1 cellular context compared by ENCODE assay signal in genomic region chr20:37542281-37542680, GRCh38.
TF ChIP-seq lines count a peak whose summit lies in the region.

No MANE protein-coding gene starts in this region.

TF ChIP-seq in K562, 482 proteins besides CTCF, POLR2A, EP300 and RAD21 (continued from another document and continues in another):
- TF ChIP-seq, protein P1, sequence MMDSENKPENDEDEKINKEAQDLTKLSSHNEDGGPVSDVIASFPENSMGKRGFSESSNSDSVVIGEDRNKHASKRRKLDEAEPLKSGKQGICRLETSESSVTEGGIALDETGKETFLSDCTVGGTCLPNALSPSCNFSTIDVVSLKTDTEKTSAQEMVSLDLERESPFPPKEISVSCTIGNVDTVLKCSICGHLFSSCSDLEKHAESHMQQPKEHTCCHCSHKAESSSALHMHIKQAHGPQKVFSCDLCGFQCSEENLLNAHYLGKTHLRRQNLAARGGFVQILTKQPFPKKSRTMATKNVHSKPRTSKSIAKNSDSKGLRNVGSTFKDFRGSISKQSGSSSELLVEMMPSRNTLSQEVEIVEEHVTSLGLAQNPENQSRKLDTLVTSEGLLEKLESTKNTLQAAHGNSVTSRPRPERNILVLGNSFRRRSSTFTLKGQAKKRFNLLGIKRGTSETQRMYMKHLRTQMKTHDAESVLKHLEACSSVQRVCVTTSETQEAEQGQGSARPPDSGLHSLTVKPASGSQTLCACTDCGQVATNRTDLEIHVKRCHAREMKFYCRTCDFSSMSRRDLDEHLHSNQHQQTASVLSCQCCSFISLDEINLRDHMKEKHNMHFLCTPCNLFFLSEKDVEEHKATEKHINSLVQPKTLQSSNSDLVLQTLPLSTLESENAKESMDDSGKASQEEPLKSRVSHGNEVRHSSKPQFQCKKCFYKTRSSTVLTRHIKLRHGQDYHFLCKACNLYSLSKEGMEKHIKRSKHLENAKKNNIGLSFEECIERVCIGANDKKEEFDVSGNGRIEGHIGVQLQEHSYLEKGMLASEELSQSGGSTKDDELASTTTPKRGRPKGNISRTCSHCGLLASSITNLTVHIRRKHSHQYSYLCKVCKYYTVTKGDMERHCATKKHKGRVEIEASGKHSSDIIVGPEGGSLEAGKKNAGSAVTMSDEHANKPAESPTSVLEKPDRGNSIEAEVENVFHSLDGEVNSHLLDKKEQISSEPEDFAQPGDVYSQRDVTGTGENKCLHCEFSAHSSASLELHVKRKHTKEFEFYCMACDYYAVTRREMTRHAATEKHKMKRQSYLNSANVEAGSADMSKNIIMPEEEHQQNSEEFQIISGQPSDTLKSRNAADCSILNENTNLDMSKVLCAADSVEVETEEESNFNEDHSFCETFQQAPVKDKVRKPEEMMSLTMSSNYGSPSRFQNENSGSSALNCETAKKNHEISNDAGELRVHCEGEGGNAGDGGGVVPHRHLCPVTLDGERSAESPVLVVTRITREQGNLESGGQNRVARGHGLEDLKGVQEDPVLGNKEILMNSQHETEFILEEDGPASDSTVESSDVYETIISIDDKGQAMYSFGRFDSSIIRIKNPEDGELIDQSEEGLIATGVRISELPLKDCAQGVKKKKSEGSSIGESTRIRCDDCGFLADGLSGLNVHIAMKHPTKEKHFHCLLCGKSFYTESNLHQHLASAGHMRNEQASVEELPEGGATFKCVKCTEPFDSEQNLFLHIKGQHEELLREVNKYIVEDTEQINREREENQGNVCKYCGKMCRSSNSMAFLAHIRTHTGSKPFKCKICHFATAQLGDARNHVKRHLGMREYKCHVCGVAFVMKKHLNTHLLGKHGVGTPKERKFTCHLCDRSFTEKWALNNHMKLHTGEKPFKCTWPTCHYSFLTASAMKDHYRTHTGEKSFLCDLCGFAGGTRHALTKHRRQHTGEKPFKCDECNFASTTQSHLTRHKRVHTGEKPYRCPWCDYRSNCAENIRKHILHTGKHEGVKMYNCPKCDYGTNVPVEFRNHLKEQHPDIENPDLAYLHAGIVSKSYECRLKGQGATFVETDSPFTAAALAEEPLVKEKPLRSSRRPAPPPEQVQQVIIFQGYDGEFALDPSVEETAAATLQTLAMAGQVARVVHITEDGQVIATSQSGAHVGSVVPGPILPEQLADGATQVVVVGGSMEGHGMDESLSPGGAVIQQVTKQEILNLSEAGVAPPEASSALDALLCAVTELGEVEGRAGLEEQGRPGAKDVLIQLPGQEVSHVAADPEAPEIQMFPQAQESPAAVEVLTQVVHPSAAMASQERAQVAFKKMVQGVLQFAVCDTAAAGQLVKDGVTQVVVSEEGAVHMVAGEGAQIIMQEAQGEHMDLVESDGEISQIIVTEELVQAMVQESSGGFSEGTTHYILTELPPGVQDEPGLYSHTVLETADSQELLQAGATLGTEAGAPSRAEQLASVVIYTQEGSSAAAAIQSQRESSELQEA (IDR thresholded peaks at IDR 0.05; ENCODE audit: low read depth) = no peak
- TF ChIP-seq MYNN (IDR thresholded peaks at IDR 0.05) (no peak), MYNN (CRISPR knock-in tag; IDR thresholded peaks at IDR 0.05) (no peak), CREB1 (IDR thresholded peaks at IDR 0.05) (no peak), CREB1 (CRISPR knock-in tag; IDR thresholded peaks at IDR 0.05) (no peak), NONO (IDR thresholded peaks at IDR 0.05; ENCODE audit: low read depth in 2 of 2, low read length in 1 of 2) (no peak), POLR2G (IDR thresholded peaks at IDR 0.05; ENCODE audit: low read depth, low read length) (no peak), GATA2 (CRISPR knock-in tag; IDR thresholded peaks at IDR 0.05) (no peak), ZNF518B (CRISPR knock-in tag; IDR thresholded peaks at IDR 0.05) (no peak), TBL1XR1 (IDR thresholded peaks at IDR 0.05; ENCODE audit: low read length in 2 of 2) (no peak), RB1 (IDR thresholded peaks at IDR 0.05; ENCODE audit: low read depth) (no peak), U2AF1 (optimal IDR thresholded peaks at IDR 0.05; ENCODE audit: low read depth, low read length) (no peak), MCM5 (IDR thresholded peaks at IDR 0.05; ENCODE audit: low read depth) (no peak), ZNF431 (CRISPR knock-in tag; IDR thresholded peaks at IDR 0.05) (no peak), CCAR2 (IDR thresholded peaks at IDR 0.05; ENCODE audit: low read depth, low read length) (no peak), ZNF589 (CRISPR knock-in tag; IDR thresholded peaks at IDR 0.05; ENCODE audit: low read depth) (peak; percentile 80), ZNF239 (CRISPR knock-in tag; IDR thresholded peaks at IDR 0.05) (peak; percentile 91)
- TF ChIP-seq, protein P2, sequence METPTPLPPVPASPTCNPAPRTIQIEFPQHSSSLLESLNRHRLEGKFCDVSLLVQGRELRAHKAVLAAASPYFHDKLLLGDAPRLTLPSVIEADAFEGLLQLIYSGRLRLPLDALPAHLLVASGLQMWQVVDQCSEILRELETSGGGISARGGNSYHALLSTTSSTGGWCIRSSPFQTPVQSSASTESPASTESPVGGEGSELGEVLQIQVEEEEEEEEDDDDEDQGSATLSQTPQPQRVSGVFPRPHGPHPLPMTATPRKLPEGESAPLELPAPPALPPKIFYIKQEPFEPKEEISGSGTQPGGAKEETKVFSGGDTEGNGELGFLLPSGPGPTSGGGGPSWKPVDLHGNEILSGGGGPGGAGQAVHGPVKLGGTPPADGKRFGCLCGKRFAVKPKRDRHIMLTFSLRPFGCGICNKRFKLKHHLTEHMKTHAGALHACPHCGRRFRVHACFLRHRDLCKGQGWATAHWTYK (CRISPR knock-in tag; IDR thresholded peaks at IDR 0.05) = peak; percentile 99
- TF ChIP-seq, protein P3, sequence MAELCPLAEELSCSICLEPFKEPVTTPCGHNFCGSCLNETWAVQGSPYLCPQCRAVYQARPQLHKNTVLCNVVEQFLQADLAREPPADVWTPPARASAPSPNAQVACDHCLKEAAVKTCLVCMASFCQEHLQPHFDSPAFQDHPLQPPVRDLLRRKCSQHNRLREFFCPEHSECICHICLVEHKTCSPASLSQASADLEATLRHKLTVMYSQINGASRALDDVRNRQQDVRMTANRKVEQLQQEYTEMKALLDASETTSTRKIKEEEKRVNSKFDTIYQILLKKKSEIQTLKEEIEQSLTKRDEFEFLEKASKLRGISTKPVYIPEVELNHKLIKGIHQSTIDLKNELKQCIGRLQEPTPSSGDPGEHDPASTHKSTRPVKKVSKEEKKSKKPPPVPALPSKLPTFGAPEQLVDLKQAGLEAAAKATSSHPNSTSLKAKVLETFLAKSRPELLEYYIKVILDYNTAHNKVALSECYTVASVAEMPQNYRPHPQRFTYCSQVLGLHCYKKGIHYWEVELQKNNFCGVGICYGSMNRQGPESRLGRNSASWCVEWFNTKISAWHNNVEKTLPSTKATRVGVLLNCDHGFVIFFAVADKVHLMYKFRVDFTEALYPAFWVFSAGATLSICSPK (IDR thresholded peaks at IDR 0.05; ENCODE audit: borderline replicate concordance) = no peak
- TF ChIP-seq, protein P4, sequence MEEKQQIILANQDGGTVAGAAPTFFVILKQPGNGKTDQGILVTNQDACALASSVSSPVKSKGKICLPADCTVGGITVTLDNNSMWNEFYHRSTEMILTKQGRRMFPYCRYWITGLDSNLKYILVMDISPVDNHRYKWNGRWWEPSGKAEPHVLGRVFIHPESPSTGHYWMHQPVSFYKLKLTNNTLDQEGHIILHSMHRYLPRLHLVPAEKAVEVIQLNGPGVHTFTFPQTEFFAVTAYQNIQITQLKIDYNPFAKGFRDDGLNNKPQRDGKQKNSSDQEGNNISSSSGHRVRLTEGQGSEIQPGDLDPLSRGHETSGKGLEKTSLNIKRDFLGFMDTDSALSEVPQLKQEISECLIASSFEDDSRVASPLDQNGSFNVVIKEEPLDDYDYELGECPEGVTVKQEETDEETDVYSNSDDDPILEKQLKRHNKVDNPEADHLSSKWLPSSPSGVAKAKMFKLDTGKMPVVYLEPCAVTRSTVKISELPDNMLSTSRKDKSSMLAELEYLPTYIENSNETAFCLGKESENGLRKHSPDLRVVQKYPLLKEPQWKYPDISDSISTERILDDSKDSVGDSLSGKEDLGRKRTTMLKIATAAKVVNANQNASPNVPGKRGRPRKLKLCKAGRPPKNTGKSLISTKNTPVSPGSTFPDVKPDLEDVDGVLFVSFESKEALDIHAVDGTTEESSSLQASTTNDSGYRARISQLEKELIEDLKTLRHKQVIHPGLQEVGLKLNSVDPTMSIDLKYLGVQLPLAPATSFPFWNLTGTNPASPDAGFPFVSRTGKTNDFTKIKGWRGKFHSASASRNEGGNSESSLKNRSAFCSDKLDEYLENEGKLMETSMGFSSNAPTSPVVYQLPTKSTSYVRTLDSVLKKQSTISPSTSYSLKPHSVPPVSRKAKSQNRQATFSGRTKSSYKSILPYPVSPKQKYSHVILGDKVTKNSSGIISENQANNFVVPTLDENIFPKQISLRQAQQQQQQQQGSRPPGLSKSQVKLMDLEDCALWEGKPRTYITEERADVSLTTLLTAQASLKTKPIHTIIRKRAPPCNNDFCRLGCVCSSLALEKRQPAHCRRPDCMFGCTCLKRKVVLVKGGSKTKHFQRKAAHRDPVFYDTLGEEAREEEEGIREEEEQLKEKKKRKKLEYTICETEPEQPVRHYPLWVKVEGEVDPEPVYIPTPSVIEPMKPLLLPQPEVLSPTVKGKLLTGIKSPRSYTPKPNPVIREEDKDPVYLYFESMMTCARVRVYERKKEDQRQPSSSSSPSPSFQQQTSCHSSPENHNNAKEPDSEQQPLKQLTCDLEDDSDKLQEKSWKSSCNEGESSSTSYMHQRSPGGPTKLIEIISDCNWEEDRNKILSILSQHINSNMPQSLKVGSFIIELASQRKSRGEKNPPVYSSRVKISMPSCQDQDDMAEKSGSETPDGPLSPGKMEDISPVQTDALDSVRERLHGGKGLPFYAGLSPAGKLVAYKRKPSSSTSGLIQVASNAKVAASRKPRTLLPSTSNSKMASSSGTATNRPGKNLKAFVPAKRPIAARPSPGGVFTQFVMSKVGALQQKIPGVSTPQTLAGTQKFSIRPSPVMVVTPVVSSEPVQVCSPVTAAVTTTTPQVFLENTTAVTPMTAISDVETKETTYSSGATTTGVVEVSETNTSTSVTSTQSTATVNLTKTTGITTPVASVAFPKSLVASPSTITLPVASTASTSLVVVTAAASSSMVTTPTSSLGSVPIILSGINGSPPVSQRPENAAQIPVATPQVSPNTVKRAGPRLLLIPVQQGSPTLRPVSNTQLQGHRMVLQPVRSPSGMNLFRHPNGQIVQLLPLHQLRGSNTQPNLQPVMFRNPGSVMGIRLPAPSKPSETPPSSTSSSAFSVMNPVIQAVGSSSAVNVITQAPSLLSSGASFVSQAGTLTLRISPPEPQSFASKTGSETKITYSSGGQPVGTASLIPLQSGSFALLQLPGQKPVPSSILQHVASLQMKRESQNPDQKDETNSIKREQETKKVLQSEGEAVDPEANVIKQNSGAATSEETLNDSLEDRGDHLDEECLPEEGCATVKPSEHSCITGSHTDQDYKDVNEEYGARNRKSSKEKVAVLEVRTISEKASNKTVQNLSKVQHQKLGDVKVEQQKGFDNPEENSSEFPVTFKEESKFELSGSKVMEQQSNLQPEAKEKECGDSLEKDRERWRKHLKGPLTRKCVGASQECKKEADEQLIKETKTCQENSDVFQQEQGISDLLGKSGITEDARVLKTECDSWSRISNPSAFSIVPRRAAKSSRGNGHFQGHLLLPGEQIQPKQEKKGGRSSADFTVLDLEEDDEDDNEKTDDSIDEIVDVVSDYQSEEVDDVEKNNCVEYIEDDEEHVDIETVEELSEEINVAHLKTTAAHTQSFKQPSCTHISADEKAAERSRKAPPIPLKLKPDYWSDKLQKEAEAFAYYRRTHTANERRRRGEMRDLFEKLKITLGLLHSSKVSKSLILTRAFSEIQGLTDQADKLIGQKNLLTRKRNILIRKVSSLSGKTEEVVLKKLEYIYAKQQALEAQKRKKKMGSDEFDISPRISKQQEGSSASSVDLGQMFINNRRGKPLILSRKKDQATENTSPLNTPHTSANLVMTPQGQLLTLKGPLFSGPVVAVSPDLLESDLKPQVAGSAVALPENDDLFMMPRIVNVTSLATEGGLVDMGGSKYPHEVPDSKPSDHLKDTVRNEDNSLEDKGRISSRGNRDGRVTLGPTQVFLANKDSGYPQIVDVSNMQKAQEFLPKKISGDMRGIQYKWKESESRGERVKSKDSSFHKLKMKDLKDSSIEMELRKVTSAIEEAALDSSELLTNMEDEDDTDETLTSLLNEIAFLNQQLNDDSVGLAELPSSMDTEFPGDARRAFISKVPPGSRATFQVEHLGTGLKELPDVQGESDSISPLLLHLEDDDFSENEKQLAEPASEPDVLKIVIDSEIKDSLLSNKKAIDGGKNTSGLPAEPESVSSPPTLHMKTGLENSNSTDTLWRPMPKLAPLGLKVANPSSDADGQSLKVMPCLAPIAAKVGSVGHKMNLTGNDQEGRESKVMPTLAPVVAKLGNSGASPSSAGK (IDR thresholded peaks at IDR 0.05) = no peak
- TF ChIP-seq, protein P5, sequence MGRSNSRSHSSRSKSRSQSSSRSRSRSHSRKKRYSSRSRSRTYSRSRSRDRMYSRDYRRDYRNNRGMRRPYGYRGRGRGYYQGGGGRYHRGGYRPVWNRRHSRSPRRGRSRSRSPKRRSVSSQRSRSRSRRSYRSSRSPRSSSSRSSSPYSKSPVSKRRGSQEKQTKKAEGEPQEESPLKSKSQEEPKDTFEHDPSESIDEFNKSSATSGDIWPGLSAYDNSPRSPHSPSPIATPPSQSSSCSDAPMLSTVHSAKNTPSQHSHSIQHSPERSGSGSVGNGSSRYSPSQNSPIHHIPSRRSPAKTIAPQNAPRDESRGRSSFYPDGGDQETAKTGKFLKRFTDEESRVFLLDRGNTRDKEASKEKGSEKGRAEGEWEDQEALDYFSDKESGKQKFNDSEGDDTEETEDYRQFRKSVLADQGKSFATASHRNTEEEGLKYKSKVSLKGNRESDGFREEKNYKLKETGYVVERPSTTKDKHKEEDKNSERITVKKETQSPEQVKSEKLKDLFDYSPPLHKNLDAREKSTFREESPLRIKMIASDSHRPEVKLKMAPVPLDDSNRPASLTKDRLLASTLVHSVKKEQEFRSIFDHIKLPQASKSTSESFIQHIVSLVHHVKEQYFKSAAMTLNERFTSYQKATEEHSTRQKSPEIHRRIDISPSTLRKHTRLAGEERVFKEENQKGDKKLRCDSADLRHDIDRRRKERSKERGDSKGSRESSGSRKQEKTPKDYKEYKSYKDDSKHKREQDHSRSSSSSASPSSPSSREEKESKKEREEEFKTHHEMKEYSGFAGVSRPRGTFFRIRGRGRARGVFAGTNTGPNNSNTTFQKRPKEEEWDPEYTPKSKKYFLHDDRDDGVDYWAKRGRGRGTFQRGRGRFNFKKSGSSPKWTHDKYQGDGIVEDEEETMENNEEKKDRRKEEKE (IDR thresholded peaks at IDR 0.05; ENCODE audit: borderline replicate concordance in 1 of 2, control insufficient read depth in 1 of 2, low read depth in 2 of 2, low read length in 1 of 2) = no peak
